ENCODE assay signal across 8 cellular contexts in the genomic region with DNA sequence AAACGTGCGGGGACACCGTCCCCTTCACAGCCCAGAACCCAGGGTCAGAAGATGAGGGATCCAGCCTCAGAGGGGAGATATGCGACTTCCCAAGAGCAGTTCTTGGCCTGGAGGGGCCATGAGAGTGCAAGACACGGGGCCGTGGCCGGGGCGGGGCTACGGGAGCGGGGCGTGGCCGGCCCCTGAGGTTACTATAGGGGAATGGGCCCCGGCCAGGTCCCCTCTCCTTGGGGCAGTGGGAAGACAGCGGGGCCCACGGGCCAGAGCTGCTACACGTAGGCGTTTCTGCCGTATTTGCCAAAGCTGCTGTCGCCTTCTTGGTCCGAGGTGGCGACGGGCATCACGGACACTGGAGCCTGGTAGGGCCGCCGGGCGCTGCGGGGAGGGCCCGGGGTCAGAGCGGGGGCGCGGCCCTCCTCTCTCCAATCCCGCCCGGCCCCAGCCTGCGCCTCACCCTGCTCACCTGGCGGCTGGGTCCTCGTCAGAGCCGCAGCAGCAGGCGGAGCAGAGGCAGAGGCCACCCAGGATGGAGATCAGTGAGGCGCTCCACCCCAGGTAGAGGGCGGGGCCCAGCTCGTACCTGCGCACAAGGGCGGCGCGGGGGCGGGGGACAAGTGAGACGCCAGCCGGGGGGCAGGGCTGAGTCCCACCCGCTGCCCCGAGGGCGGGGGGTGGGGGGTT. TPM values are rescaled to one million over a fixed set of nuclear protein-coding genes. Genes with fewer than 3 reads are reported as not detected.
DNase-seq lines count a peak whose midpoint lies in the region; ATAC-seq and TF ChIP-seq lines count a peak whose summit lies in the region.

No MANE protein-coding gene starts in this region.

- no peak overlapping the region for H3K4ac ChIP-seq in neuronal stem cell (ENCODE audit: low read length)

- H3K27me3 ChIP-seq in neuronal stem cell (ENCODE audit: control insufficient read depth in 3 of 3, insufficient read depth in 3 of 3, low read depth in 1 of 3, low read length in 3 of 3) (peaks cover 0 to 3% (median 0%) of the 10 kb centered on the region in 3 experiments), GM23248 (replicated peaks; ENCODE audit: insufficient read depth) (no peaks in the 10 kb centered on the region)

- no peaks in the 10 kb centered on the region for H3K79me2 ChIP-seq in GM23248 (ENCODE audit: insufficient read depth)

- H2BK120ac ChIP-seq in neuronal stem cell (ENCODE audit: low read depth, low read length) = no peak overlapping the region

- peak overlapping the region; percentile 91 for H3K18ac ChIP-seq in neuronal stem cell (ENCODE audit: low read length)

- no peaks in the 10 kb centered on the region for H4K20me1 ChIP-seq in GM23248 (ENCODE audit: insufficient read depth)

- H3K14ac ChIP-seq in neuronal stem cell (ENCODE audit: low read length) = peak overlapping the region; percentile 82

- H3K4me2 ChIP-seq in neuronal stem cell (ENCODE audit: insufficient read depth, low read length, poor library complexity, severe bottlenecking) (peak overlapping the region; percentile 83), GM23248 (ENCODE audit: unreplicated experiment) (no peak overlapping the region)

- H3K9me3 ChIP-seq in neuronal stem cell (replicated peaks in 1 of 2; ENCODE audit: control insufficient read depth in 2 of 2, insufficient read depth in 1 of 2, low read depth in 1 of 2, low read length in 2 of 2) (no peaks in the 10 kb centered on the region), GM23248 (ENCODE audit: low read depth) (no peaks in the 10 kb centered on the region)

- H3K23ac ChIP-seq in neuronal stem cell (ENCODE audit: low read depth, low read length, poor library complexity) = peak overlapping the region; percentile 98

- H3K79me1 ChIP-seq in neuronal stem cell (ENCODE audit: low read depth, low read length) = no peaks in the 10 kb centered on the region

- no peak overlapping the region for H2BK12ac ChIP-seq in neuronal stem cell (ENCODE audit: low read length)

- H3K36me3 ChIP-seq in neuronal stem cell (replicated peaks in 1 of 2; ENCODE audit: control insufficient read depth in 2 of 2, insufficient read depth in 2 of 2, low read length in 2 of 2) (peaks cover under 1 to 12% of the 10 kb centered on the region in 2 donors), GM23248 (ENCODE audit: low read depth) (no peaks in the 10 kb centered on the region)

- H2AFZ ChIP-seq in neuronal stem cell (ENCODE audit: low read length) (no peak overlapping the region), GM23248 (no peak overlapping the region)

- H3K27ac ChIP-seq in neuronal stem cell (replicated peaks; ENCODE audit: low read length) (no peak overlapping the region), GM23248 (no peak overlapping the region)

- peak overlapping the region; percentile 34 for H3K4me3 ChIP-seq in epithelial cell of proximal tubule (ENCODE audit: low read depth, low read length)
- H3K4me3 ChIP-seq in neuronal stem cell (ENCODE audit: low read length in 2 of 2) = peak overlapping the region in 1 of 2 donors; percentile 58
- H3K4me3 ChIP-seq in GM23248 = no peak overlapping the region

- ATAC-seq in GM21723 (IDR thresholded peaks at IDR 0.05; ENCODE audit: unreplicated experiment) = no peak
- no peak for ATAC-seq in HG02763 (IDR thresholded peaks at IDR 0.05; ENCODE audit: unreplicated experiment)

- H3K9me2 ChIP-seq in GM23248 (ENCODE audit: insufficient read depth) = no peaks in the 10 kb centered on the region

- H3F3A ChIP-seq in GM23248 (ENCODE audit: insufficient read depth) = no peaks in the 10 kb centered on the region

- no peak overlapping the region for H2AK5ac ChIP-seq in neuronal stem cell (ENCODE audit: low read depth, low read length)

- peak; percentile 98 for DNase-seq in DMS53 (lab: John Stamatoyannopoulos, UW)
- peak; percentile 70 for DNase-seq in NCI-H510A (lab: John Stamatoyannopoulos, UW)
- no peak for DNase-seq in epithelial cell of proximal tubule (ENCODE audit: low read depth)
- DNase-seq in neuronal stem cell (ENCODE audit: low spot score) = no peak
- no peak for DNase-seq in OCI-M2 (lab: John Stamatoyannopoulos, UW; ENCODE audit: unreplicated experiment)
- DNase-seq in GM23248 = no peak

- H2BK5ac ChIP-seq in neuronal stem cell (ENCODE audit: low read length) = no peak overlapping the region

- H3K4me1 ChIP-seq in neuronal stem cell (ENCODE audit: control insufficient read depth in 2 of 2, insufficient read depth in 1 of 2, low read depth in 1 of 2, low read length in 2 of 2) (peaks cover 0 to 2% of the 10 kb centered on the region in 2 donors), GM23248 (ENCODE audit: insufficient read depth) (peaks cover 1% of the 10 kb centered on the region; the same call in 1 of the 2 replicates)

- in situ Hi-C loops in GM23248 (cut with MboI) = no loop called here

- H4K8ac ChIP-seq in neuronal stem cell (ENCODE audit: low read depth, low read length) = peak overlapping the region; percentile 43

- WGBS in neuronal stem cell (ENCODE audit: extremely low coverage in 2 of 2, insufficient read length in 2 of 2, insufficient replicate concordance in 1 of 2), 2 donors = no CpG with 5 or more reads among the region's 51 CpGs
- 20 to 26% methylated on average over 25 to 51 of the region's 51 CpGs for WGBS in GM23248 (ENCODE audit: low coverage in 1 of 2, low lambda C conversion rate in 2 of 2, missing lambda C conversion rate in 2 of 2), 2 experiments

- no peak overlapping the region for H3K9ac ChIP-seq in neuronal stem cell (ENCODE audit: low read depth, low read length, poor library complexity)
- H3K9ac ChIP-seq in GM23248 = no peak overlapping the region

- no peak overlapping the region for H2BK15ac ChIP-seq in neuronal stem cell (ENCODE audit: low read length)

- H4K91ac ChIP-seq in neuronal stem cell (ENCODE audit: low read depth, low read length, poor library complexity) = no peak overlapping the region

- no peak for TF ChIP-seq CTCF in epithelial cell of proximal tubule (conservative IDR thresholded peaks at IDR 0.05; ENCODE audit: low read depth, low read length)

RNA-seq across cellular contexts. Expression of a gene that starts 5.3 kb away (rescaled TPM):
- total RNA-seq in epithelial cell of proximal tubule = 1.9 and 3.3 TPM in 2 replicates
- polyA plus RNA-seq in neuronal stem cell (2013, experiment 1 of 2) = 4.9 TPM
- 5.0 TPM for polyA plus RNA-seq in neuronal stem cell (2013, experiment 2 of 2)
- total RNA-seq in GM23248 (2014; rRNA removed; shearing (Covaris generic)) = 2.9 and 5.0 TPM in 2 replicates
- polyA plus RNA-seq in GM23248 (2016; fragmentation: Nextera tagmentation; extraction: Ambion mirVana) = 0.81 and 1.4 TPM in 2 replicates

RNA-seq across cellular contexts. Expression of a gene that starts 12.6 kb away (rescaled TPM):
- total RNA-seq in epithelial cell of proximal tubule = 189 and 215 TPM in 2 replicates
- 119 TPM for polyA plus RNA-seq in neuronal stem cell (2013, experiment 1 of 2)
- polyA plus RNA-seq in neuronal stem cell (2013, experiment 2 of 2) = 104 TPM
- 169 and 193 TPM in 2 replicates for total RNA-seq in GM23248 (2014; rRNA removed; shearing (Covaris generic))
- 235 and 237 TPM in 2 replicates for polyA plus RNA-seq in GM23248 (2016; fragmentation: Nextera tagmentation; extraction: Ambion mirVana)

RNA-seq across cellular contexts. Expression of a gene that starts 14.3 kb away (rescaled TPM):
- 119 and 129 TPM in 2 replicates for total RNA-seq in epithelial cell of proximal tubule
- polyA plus RNA-seq in neuronal stem cell (2013, experiment 1 of 2) = 54.4 TPM
- 55.8 TPM for polyA plus RNA-seq in neuronal stem cell (2013, experiment 2 of 2)
- 98.0 and 102 TPM in 2 replicates for total RNA-seq in GM23248 (2014; rRNA removed; shearing (Covaris generic))
- polyA plus RNA-seq in GM23248 (2016; fragmentation: Nextera tagmentation; extraction: Ambion mirVana) = 119 and 129 TPM in 2 replicates

RNA-seq across cellular contexts. Expression of a gene that starts 14.9 kb away (rescaled TPM):
- total RNA-seq in epithelial cell of proximal tubule = 75.0 and 78.3 TPM in 2 replicates
- polyA plus RNA-seq in neuronal stem cell (2013, experiment 1 of 2) = 35.2 TPM
- 35.0 TPM for polyA plus RNA-seq in neuronal stem cell (2013, experiment 2 of 2)
- 126 and 149 TPM in 2 replicates for total RNA-seq in GM23248 (2014; rRNA removed; shearing (Covaris generic))
- polyA plus RNA-seq in GM23248 (2016; fragmentation: Nextera tagmentation; extraction: Ambion mirVana) = 189 and 190 TPM in 2 replicates

RNA-seq across cellular contexts. Expression of a gene that starts 31.4 kb away (rescaled TPM):
- total RNA-seq in epithelial cell of proximal tubule = not detected in 2 replicates
- not detected for polyA plus RNA-seq in neuronal stem cell (2013, experiment 1 of 2)
- not detected for polyA plus RNA-seq in neuronal stem cell (2013, experiment 2 of 2)
- not detected in 2 replicates for total RNA-seq in GM23248 (2014; rRNA removed; shearing (Covaris generic))
- not detected in 2 replicates for polyA plus RNA-seq in GM23248 (2016; fragmentation: Nextera tagmentation; extraction: Ambion mirVana)

Comparison
In these comparisons a context has a peak if more than half of its experiments do, and no peak if none do; other contexts are left out.
1. DNase-seq: peak in DMS53 (single experiment) and NCI-H510A (single experiment); none in epithelial cell of proximal tubule (single experiment), neuronal stem cell (single experiment), OCI-M2 (single experiment) and GM23248 (single experiment).